Comparison of ENCODE assay signal across 9 cellular contexts in the genomic region with DNA sequence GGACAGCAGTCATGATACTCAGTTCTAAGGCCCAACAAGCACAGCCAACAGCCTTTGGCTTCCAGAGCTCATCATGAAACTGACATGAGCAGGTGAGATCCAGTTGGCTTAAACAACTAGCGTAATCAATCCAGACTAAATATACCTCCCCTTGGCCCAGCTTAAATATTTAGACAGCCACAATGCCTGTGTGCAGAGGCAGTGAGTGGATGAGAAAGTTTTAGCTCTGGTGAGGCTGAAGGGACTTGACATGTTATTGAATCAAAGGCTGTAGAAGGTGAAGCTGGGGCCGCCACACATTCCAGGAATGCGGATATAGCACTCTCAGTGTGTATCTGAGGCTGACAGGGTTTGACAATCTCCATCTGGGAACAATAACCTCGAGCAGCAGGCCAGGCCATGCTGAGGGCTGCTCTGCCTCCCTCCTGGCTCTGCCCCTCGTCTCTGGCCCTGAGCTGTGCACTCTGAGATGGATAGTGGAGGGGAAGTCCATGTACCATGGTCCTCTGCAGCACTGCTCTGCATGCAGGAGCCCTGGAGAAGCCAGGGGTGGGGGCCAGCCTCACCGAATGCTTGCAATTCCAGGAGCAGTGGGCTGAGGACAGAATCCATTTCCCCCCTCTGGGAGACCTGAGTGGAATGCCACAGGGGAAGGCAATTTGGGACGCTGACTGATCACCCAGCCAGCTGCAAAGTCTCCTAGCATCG. TPM values are rescaled to one million over a fixed set of nuclear protein-coding genes. Genes with fewer than 3 reads are reported as not detected.
A peak's percentile ranks its signal among the peaks of the same experiment; 100 is the strongest.
DNase-seq lines count a peak whose midpoint lies in the region; ATAC-seq and TF ChIP-seq lines count a peak whose summit lies in the region.
"Had no signal": no experiment of that assay in that cellular context is flagged by ENCODE, and none has a peak within 500 bp of the region (broad histone marks: within the 10 kb centered on the region; RNA-seq: fewer than 3 reads in every experiment).

No MANE protein-coding gene starts in this region.

- H2AFZ ChIP-seq in fibroblast of lung (ENCODE audit: low read length) = no peak overlapping the region

- ATAC-seq in stimulated activated naive CD8-positive, alpha-beta T cell treated with anti-CD3 and anti-CD28 coated beads, Interleukin-15, amount 100 ng/mL, for 72 hours = peak; percentile 27
- no peak for ATAC-seq in stimulated activated naive CD8-positive, alpha-beta T cell treated with anti-CD3 and anti-CD28 coated beads, Interleukin-15, Interleukin-2, amounts not matched to agents 100 U/mL and 50 U/mL, for 24 hours
- no peak for ATAC-seq in HG03108 (IDR thresholded peaks at IDR 0.05; ENCODE audit: unreplicated experiment)

- DNase-seq in stimulated activated naive CD8-positive, alpha-beta T cell treated with anti-CD3 and anti-CD28 coated beads, Interleukin-15, amount 100 ng/mL, for 72 hours = peak in 1 of 2 donors; percentile 9
- no peak for DNase-seq in stimulated activated naive CD8-positive, alpha-beta T cell treated with anti-CD3 and anti-CD28 coated beads, Interleukin-15, Interleukin-2, amounts not matched to agents 100 U/mL and 50 U/mL, for 24 hours
- DNase-seq in fibroblast of lung (ENCODE audit: low read depth in 2 of 2) (peak; percentile 75 to 95), mesothelial cell of epicardium (ENCODE audit: low spot score in 2 of 2, unreplicated experiment in 2 of 2) (peak; percentile 28 to 61), GM20000 (ENCODE audit: low spot score) (no peak), ecto neural progenitor cell (ENCODE audit: low spot score) (no peak), HUDEP-2 (lab: John Stamatoyannopoulos, UW; ENCODE audit: unreplicated experiment in 76 of 76) (no peak)
- DNase-seq: AML-193 had no signal

- H3K4me1 ChIP-seq in fibroblast of lung (ENCODE audit: control insufficient read depth, extremely low read depth, insufficient read depth, low read length) = peaks cover 17% of the 10 kb centered on the region

- peak overlapping the region; percentile 51 for H3K27ac ChIP-seq in fibroblast of lung (ENCODE audit: insufficient read depth, low read length)

- H3K9me3 Mint-ChIP-seq in stimulated activated naive CD8-positive, alpha-beta T cell treated with anti-CD3 and anti-CD28 coated beads, Interleukin-15, amount 100 ng/mL, for 72 hours = peaks cover 4 to 15% of the 10 kb centered on the region in 2 donors
- no peaks in the 10 kb centered on the region for H3K9me3 Mint-ChIP-seq in mesothelial cell of epicardium

- TF ChIP-seq CTCF in fibroblast of lung (conservative IDR thresholded peaks at IDR 0.05 in 1 of 2, IDR thresholded peaks at IDR 0.05 in 1 of 2; ENCODE audit: low read depth in 1 of 2, low read length in 2 of 2) (no peak), mesothelial cell of epicardium (IDR thresholded peaks at IDR 0.05; ENCODE audit: unreplicated experiment) (no peak), GM20000 (IDR thresholded peaks at IDR 0.05; ENCODE audit: extremely low read depth, missing control alignments) (no peak)

- no peaks in the 10 kb centered on the region for H3K9me3 ChIP-seq in fibroblast of lung (ENCODE audit: control insufficient read depth, insufficient read depth, low read depth, low read length)

- H3K4me2 ChIP-seq in fibroblast of lung (ENCODE audit: extremely low read depth, insufficient read depth, low read length) = no peak overlapping the region

- peak overlapping the region in 1 of 2 donors; percentile 19 for H3K27ac Mint-ChIP-seq in stimulated activated naive CD8-positive, alpha-beta T cell treated with anti-CD3 and anti-CD28 coated beads, Interleukin-15, amount 100 ng/mL, for 72 hours
- H3K27ac Mint-ChIP-seq in mesothelial cell of epicardium = peak overlapping the region; percentile 98

- H3K27me3 ChIP-seq in fibroblast of lung (ENCODE audit: control insufficient read depth, insufficient read depth, low read length) = no peaks in the 10 kb centered on the region

- H3K9ac ChIP-seq in fibroblast of lung (ENCODE audit: insufficient read depth, low read length) = no peak overlapping the region

- H3K4me3 Mint-ChIP-seq in stimulated activated naive CD8-positive, alpha-beta T cell treated with anti-CD3 and anti-CD28 coated beads, Interleukin-15, amount 100 ng/mL, for 72 hours = peak overlapping the region in 1 of 2 donors; percentile 46
- H3K4me3 Mint-ChIP-seq in mesothelial cell of epicardium = no peak overlapping the region

- no peaks in the 10 kb centered on the region for H3K27me3 Mint-ChIP-seq in stimulated activated naive CD8-positive, alpha-beta T cell treated with anti-CD3 and anti-CD28 coated beads, Interleukin-15, amount 100 ng/mL, for 72 hours
- H3K27me3 Mint-ChIP-seq in mesothelial cell of epicardium (ENCODE audit: low read depth) = no peaks in the 10 kb centered on the region

- H4K20me1 ChIP-seq in fibroblast of lung (ENCODE audit: control insufficient read depth, extremely low read depth, insufficient read depth, low read length) = no peaks in the 10 kb centered on the region

- no peaks in the 10 kb centered on the region for H3K79me2 ChIP-seq in fibroblast of lung (ENCODE audit: control insufficient read depth, insufficient read depth, low read length)

- H3K4me1 Mint-ChIP-seq in stimulated activated naive CD8-positive, alpha-beta T cell treated with anti-CD3 and anti-CD28 coated beads, Interleukin-15, amount 100 ng/mL, for 72 hours = peaks cover 41% of the 10 kb centered on the region
- H3K4me1 Mint-ChIP-seq in mesothelial cell of epicardium = peaks cover 31% of the 10 kb centered on the region

- H3K4me3 ChIP-seq in fibroblast of lung (replicated peaks in 1 of 4; ENCODE audit: control extremely low read depth in 1 of 4, insufficient read depth in 1 of 4, low read depth in 3 of 4, low read length in 4 of 4) = no peak overlapping the region

- H3K36me3 Mint-ChIP-seq in mesothelial cell of epicardium = no peaks in the 10 kb centered on the region

- H3K36me3 ChIP-seq in fibroblast of lung (ENCODE audit: control insufficient read depth, insufficient read depth, low read length) = no peaks in the 10 kb centered on the region

RNA-seq across cellular contexts. Expression of a gene that starts 37.4 kb away (rescaled TPM):
- total RNA-seq in fibroblast of lung (0.26 and 2.1 TPM in 2 replicates), mesothelial cell of epicardium (22.7 to 26.1 TPM (median 24.7 TPM) in 3 replicates)
- polyA plus RNA-seq in fibroblast of lung = 2.3 and 15.2 TPM in 2 replicates
- polyA plus RNA-seq in fibroblast of lung (2012) = 1.6 and 9.0 TPM in 2 replicates
- polyA minus RNA-seq in fibroblast of lung (ENCODE audit: low replicate concordance) = 1.6 and 5.9 TPM in 2 replicates

Comparison
In these comparisons a context has a peak if more than half of its experiments do, and no peak if none do; other contexts are left out.
1. DNase-seq: peak in fibroblast of lung (2 of 2) and mesothelial cell of epicardium (2 of 2); none in stimulated activated naive CD8-positive, alpha-beta T cell treated with anti-CD3 and anti-CD28 coated beads, Interleukin-15, Interleukin-2, amounts not matched to agents 100 U/mL and 50 U/mL, for 24 hours (single experiment), GM20000 (single experiment), ecto neural progenitor cell (single experiment) and HUDEP-2 (0 of 76).